Comparison of ENCODE assay signal across 21 cellular contexts in the genomic region with DNA sequence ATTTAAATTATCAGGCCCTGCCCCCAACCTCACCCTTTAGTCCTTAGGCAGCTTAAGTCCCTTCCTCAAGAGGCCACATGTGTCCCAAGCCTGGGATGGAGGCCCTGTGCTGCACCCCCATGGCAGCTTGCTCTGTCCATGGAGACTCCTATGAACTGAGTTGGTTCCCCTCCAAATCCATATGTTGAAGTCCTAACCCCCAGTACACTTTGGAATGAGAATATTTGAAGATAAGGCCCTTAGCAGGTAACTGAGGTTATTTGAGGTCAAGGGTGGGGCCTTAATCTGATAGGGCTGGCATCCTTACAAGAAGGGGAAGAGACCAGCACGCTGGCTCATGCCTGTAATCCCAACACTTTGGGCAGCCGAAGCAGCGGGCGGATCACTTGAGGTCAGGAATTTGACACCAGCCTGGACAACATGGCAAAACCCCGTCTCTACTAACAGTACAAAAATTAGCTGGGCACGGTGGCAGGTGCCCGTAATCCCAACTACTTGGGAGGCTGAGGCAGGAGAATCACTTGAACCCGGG.
"Had no signal": no experiment of that assay in that cellular context is flagged by ENCODE, and none has a peak within 500 bp of the region (broad histone marks: within the 10 kb centered on the region; RNA-seq: fewer than 3 reads in every experiment).

No MANE protein-coding gene starts in this region.

- H3K9me3 Mint-ChIP-seq: naive thymus-derived CD8-positive, alpha-beta T cell; stimulated activated effector memory CD8-positive, alpha-beta T cell treated with anti-CD3 and anti-CD28 coated beads, Interleukin-12 subunit alpha, Interleukin-12 subunit beta, amount 100 ng/mL, for 72 hours had no signal

- H3K4me2 ChIP-seq: smooth muscle cell had no signal

- H3K9me3 ChIP-seq: heart left ventricle, mucosa of descending colon, pancreas, suprapubic skin, thyroid gland, upper lobe of left lung, uterus had no signal

- H3K4me3 ChIP-seq: coronary artery, heart left ventricle, mucosa of descending colon, pancreas, smooth muscle cell, suprapubic skin, thyroid gland, upper lobe of left lung, uterus had no signal

- H3K27me3 Mint-ChIP-seq: progenitor cell of endocrine pancreas had no signal

- H3K4me3 Mint-ChIP-seq: naive thymus-derived CD8-positive, alpha-beta T cell; stimulated activated effector memory CD8-positive, alpha-beta T cell treated with anti-CD3 and anti-CD28 coated beads, Interleukin-12 subunit alpha, Interleukin-12 subunit beta, amount 100 ng/mL, for 72 hours had no signal

- H3K4me1 Mint-ChIP-seq: stimulated activated effector memory CD8-positive, alpha-beta T cell treated with anti-CD3 and anti-CD28 coated beads, Interleukin-12 subunit alpha, Interleukin-12 subunit beta, amount 100 ng/mL, for 72 hours had no signal

- ATAC-seq: esophagus mucosa; heart left ventricle; left colon; mucosa of descending colon; naive thymus-derived CD8-positive, alpha-beta T cell; pancreas; right cardiac atrium; stimulated activated effector memory CD8-positive, alpha-beta T cell treated with anti-CD3 and anti-CD28 coated beads, Interleukin-12 subunit alpha, Interleukin-12 subunit beta, amount 100 ng/mL, for 72 hours; stimulated activated naive CD8-positive, alpha-beta T cell treated with anti-CD3 and anti-CD28 coated beads, Interleukin-15, Interleukin-2, amounts not matched to agents 100 U/mL and 50 U/mL, for 24 hours had no signal

- DNase-seq: effector CD4-positive, alpha-beta T cell; heart left ventricle; hippocampal formation; left colon; naive thymus-derived CD8-positive, alpha-beta T cell; nucleus accumbens; right cardiac atrium; stimulated activated CD4-positive, alpha-beta T cell treated with anti-CD3 and anti-CD28 coated beads, Interleukin-4, amount 100 ng/mL, for 1 hour; stimulated activated CD8-positive, alpha-beta memory T cell treated with anti-CD3 and anti-CD28 coated beads, Interleukin-4, amount 100 ng/mL, for 48 hours; stimulated activated naive CD8-positive, alpha-beta T cell treated with anti-CD3 and anti-CD28 coated beads, Interleukin-15, Interleukin-2, amounts not matched to agents 100 U/mL and 50 U/mL, for 24 hours; thyroid gland; upper lobe of left lung; uterus had no signal

- H3K36me3 ChIP-seq: heart left ventricle, pancreas, suprapubic skin, thyroid gland, upper lobe of left lung, uterus had no signal

- H3K27me3 ChIP-seq: heart left ventricle, pancreas, thyroid gland, upper lobe of left lung, uterus had no signal

- H3K27ac ChIP-seq: coronary artery, heart left ventricle, pancreas, suprapubic skin, thyroid gland, upper lobe of left lung, uterus had no signal

- H3K4me1 ChIP-seq: heart left ventricle, pancreas, suprapubic skin, thyroid gland, upper lobe of left lung, uterus had no signal

- H3K36me3 Mint-ChIP-seq: naive thymus-derived CD8-positive, alpha-beta T cell; stimulated activated effector memory CD8-positive, alpha-beta T cell treated with anti-CD3 and anti-CD28 coated beads, Interleukin-12 subunit alpha, Interleukin-12 subunit beta, amount 100 ng/mL, for 72 hours had no signal

- H3K27ac Mint-ChIP-seq: stimulated activated effector memory CD8-positive, alpha-beta T cell treated with anti-CD3 and anti-CD28 coated beads, Interleukin-12 subunit alpha, Interleukin-12 subunit beta, amount 100 ng/mL, for 72 hours had no signal
